In the genomic region with DNA sequence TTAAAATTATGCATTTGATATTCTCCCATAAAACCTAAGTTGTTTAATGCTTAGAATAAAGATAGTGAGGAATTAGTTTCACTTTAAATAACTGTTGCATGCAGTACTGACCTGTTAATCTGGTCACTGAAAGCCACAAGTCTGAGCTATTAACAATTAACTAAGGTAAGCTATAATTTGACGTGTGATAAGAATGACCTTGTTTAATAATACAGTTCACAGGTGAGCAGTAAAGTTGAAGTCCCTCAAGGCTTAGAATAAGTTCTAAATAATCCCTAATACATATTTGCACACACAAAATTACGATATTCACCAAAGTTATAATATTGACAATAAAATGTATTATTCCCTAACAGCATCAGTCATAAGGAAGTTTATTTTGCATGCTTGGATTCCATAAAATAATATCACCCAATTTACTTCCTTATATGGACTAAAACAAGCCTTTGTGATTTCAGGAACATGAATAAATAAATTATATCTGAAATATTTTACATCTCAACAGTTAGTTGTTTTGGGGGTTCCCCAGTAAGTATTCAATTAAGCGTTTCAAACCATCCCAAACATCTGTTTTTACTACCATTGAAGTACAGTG, we compare ENCODE assay signal across 19 cellular contexts.
DNase-seq lines count a peak whose midpoint lies in the region; ATAC-seq, FAIRE-seq and TF ChIP-seq lines count a peak whose summit lies in the region.
"Had no signal": no experiment of that assay in that cellular context is flagged by ENCODE, and none has a peak within 500 bp of the region (broad histone marks: within the 10 kb centered on the region; RNA-seq: fewer than 3 reads in every experiment).

No MANE protein-coding gene starts in this region.

- H3F3A ChIP-seq in PC-9 (ENCODE audit: insufficient read depth, low read depth): no peaks in the 10 kb centered on the region

- H3K4me1 Mint-ChIP-seq in Calu3 (ENCODE audit: low read depth, unreplicated experiment): no peaks in the 10 kb centered on the region
- no peaks in the 10 kb centered on the region for H3K4me1 Mint-ChIP-seq in effector memory CD8-positive, alpha-beta T cell (ENCODE audit: low read depth in 2 of 2)

- H3K36me3 ChIP-seq in PC-9 (ENCODE audit: low read depth) (no peaks in the 10 kb centered on the region), pancreas (no peaks in the 10 kb centered on the region)
- H3K36me3 ChIP-seq: SJCRH30 had no signal

- FAIRE-seq in pancreas (lab: Jason Lieb, UNC): peak; percentile 34
- FAIRE-seq: HTR-8/SVneo had no signal

- no TSS peak for BruUV-seq in Calu3 (replicated peaks; lab: Mats Ljungman, UMichigan)
- no TSS peak for BruUV-seq in PC-9 (replicated peaks; lab: Mats Ljungman, UMichigan)

- H3K27ac Mint-ChIP-seq in Calu3 (ENCODE audit: unreplicated experiment): peak overlapping the region; percentile 50
- H3K27ac Mint-ChIP-seq in effector memory CD8-positive, alpha-beta T cell: no peak overlapping the region
- H3K27ac Mint-ChIP-seq: HFFc6 had no signal

- H3K9me2 ChIP-seq in PC-9 (ENCODE audit: insufficient read depth): no peaks in the 10 kb centered on the region

- DNase-seq in Calu3 (no peak), PC-9 (no peak), kidney tubule cell (ENCODE audit: low spot score) (peak; percentile 42), pancreas (no peak), omental fat pad (ENCODE audit: low spot score) (no peak), SW 1271 (lab: John Stamatoyannopoulos, UW) (no peak), coronary artery (ENCODE audit: low spot score) (no peak)
- DNase-seq in effector memory CD8-positive, alpha-beta T cell: no peak
- DNase-seq: DMS79; HFFc6; NCI-H1417; NCI-H187 treated with DMSO at 0.1 percent for 48 hours; NCI-H345; NCI-H526; NK-92 treated with Interleukin-12 subunit alpha and Interleukin-12 subunit beta, amount 100 ng/mL, for 24 hours; OCI-M1; SJCRH30 had no signal

- H3K4me3 ChIP-seq in PC-9 (no peak overlapping the region), pancreas (peak overlapping the region in 3 of 4 donors; percentile 2 to 45 (median 32)), coronary artery (no peak overlapping the region)
- H3K4me3 ChIP-seq: SJCRH30 had no signal

- intact Hi-C loops in Calu3 (cut with micrococcal nuclease; ENCODE audit: unreplicated experiment): loop anchor here (1.0 to 5.0 kb wide), 3 partner anchors 71 to 582 kb away; partner anchors contain the start of gene CHRM3
- intact Hi-C loops in PC-9 (cut with micrococcal nuclease; ENCODE audit: unreplicated experiment): no loop called here
- intact Hi-C loops in pancreas (cut with DNase I): no loop called here

- no peak overlapping the region for H2AFZ ChIP-seq in PC-9

- H3K27me3 Mint-ChIP-seq in Calu3 (ENCODE audit: unreplicated experiment): no peaks in the 10 kb centered on the region
- H3K27me3 Mint-ChIP-seq in effector memory CD8-positive, alpha-beta T cell: no peaks in the 10 kb centered on the region

- POLR2A ChIA-PET in PC-9 (lab: Charles Lee; ENCODE audit: unreplicated experiment): no interaction called here

- H3K9me3 ChIP-seq in PC-9 (ENCODE audit: insufficient read depth, low read depth) (no peaks in the 10 kb centered on the region), pancreas (no peaks in the 10 kb centered on the region)
- H3K9me3 ChIP-seq: SJCRH30 had no signal

- H3K4me2 ChIP-seq in PC-9: peak overlapping the region; percentile 5; the same call in 1 of the 2 replicates

- H3K4me3 Mint-ChIP-seq in Calu3 (ENCODE audit: low read depth, unreplicated experiment): peak overlapping the region; percentile 63
- no peak overlapping the region for H3K4me3 Mint-ChIP-seq in effector memory CD8-positive, alpha-beta T cell
- H3K4me3 Mint-ChIP-seq: HFFc6 had no signal

- ATAC-seq in pancreas (peak; percentile 91 to 96 (median 96)), omental fat pad (ENCODE audit: low FRiP score) (no peak)
- no peak for ATAC-seq in effector memory CD8-positive, alpha-beta T cell (replicated peaks)

- CTCF ChIA-PET in Calu3 (lab: Charles Lee): interaction anchor here (0.5 to 1.6 kb wide), 9 partner anchors 13 to 1119 kb away, joined by 3 to 7 read pairs (median 4); partner anchors contain the start of gene CHRM3
- CTCF ChIA-PET in PC-9 (lab: Charles Lee): no interaction called here

- peaks cover 7% of the 10 kb centered on the region for H3K9me3 Mint-ChIP-seq in Calu3 (ENCODE audit: low read depth, unreplicated experiment)
- peaks cover 0 to 2% of the 10 kb centered on the region in 2 donors for H3K9me3 Mint-ChIP-seq in effector memory CD8-positive, alpha-beta T cell

- no peaks in the 10 kb centered on the region for H3K79me2 ChIP-seq in PC-9 (ENCODE audit: low read depth)

- TF ChIP-seq CTCF in Calu3 (IDR thresholded peaks at IDR 0.05; ENCODE audit: unreplicated experiment) (no peak), PC-9 (conservative IDR thresholded peaks at IDR 0.05) (no peak), pancreas (IDR thresholded peaks at IDR 0.05) (no peak), omental fat pad (IDR thresholded peaks at IDR 0.05) (no peak), coronary artery (IDR thresholded peaks at IDR 0.05) (no peak)

- peaks cover 6% of the 10 kb centered on the region for H3K36me3 Mint-ChIP-seq in Calu3 (ENCODE audit: insufficient read depth, unreplicated experiment)
- H3K36me3 Mint-ChIP-seq in effector memory CD8-positive, alpha-beta T cell (ENCODE audit: insufficient read depth): no peaks in the 10 kb centered on the region

- H3K27ac ChIP-seq in PC-9 (no peak overlapping the region), pancreas (peak overlapping the region; percentile 9 to 87 (median 66)), coronary artery (no peak overlapping the region)
- H3K27ac ChIP-seq: C4-2B, SJCRH30 had no signal

- H3K4me1 ChIP-seq in PC-9 (replicated peaks; ENCODE audit: insufficient read depth) (no peaks in the 10 kb centered on the region), pancreas (peaks cover 10 to 14% (median 14%) of the 10 kb centered on the region in 3 donors)
- H3K4me1 ChIP-seq: SJCRH30 had no signal

- H3K27me3 ChIP-seq in PC-9 (ENCODE audit: insufficient read depth, low read depth) (peaks cover 8% of the 10 kb centered on the region; the same call in 1 of the 2 replicates), pancreas (no peaks in the 10 kb centered on the region)
- H3K27me3 ChIP-seq: SJCRH30 had no signal

- WGBS in pancreas, 2 donors: 8 to 14% methylated on average over 3 of the region's 3 CpGs

- H4K20me1 ChIP-seq in PC-9 (ENCODE audit: insufficient read depth): peaks cover 3% of the 10 kb centered on the region; the same call in 1 of the 2 replicates

Comparison
In these comparisons a context has a peak if more than half of its experiments do, and no peak if none do; other contexts are left out.
1. H3K27ac ChIP-seq: peak in pancreas (4 of 4); none in PC-9 (single experiment) and coronary artery (0 of 2).
2. H3K4me3 ChIP-seq: peak in pancreas (3 of 4); none in PC-9 (single experiment) and coronary artery (single experiment).
3. ATAC-seq: peak in pancreas (4 of 4); none in omental fat pad (single experiment) and effector memory CD8-positive, alpha-beta T cell (single experiment).